In the genomic region with DNA sequence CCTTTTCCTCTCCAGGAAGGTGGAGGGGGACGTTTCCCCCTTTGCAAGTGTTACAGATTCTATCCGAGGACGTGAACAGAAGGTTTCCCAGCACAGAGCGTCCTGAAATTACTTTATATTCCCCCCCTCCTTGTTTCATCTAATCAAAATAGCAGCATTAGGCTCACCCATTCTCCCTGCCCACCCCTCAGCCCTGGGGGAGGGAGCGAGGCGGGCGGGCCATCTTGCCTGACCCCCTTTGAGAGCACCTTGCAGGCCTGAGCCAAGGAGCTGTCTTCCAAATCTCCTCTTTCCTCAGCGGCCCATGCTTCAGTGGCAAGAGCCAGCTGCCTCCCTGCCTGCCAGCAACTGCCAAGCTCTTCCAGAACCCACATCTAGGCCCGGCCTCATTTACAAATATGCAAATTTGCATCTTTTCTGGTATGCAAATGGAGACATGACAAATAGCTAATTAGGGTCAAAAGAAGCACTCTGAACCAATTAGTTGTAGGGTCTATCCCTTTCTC, we compare ENCODE assay signal across 16 cellular contexts.
"Had no signal": no experiment of that assay in that cellular context is flagged by ENCODE, and none has a peak within 500 bp of the region (broad histone marks: within the 10 kb centered on the region; RNA-seq: fewer than 3 reads in every experiment).

No MANE protein-coding gene starts in this region.

- DNase-seq: activated CD4-positive, alpha-beta T cell treated with anti-CD3 and anti-CD28 coated beads, Interleukin-2, amount 10 ng/mL, durations not matched to agents 24 days and 14 days; activated CD8-positive, alpha-beta memory T cell treated with anti-CD3 and anti-CD28 coated beads, Interleukin-2, amount 10 ng/mL, durations not matched to agents 7 days and 5 days; activated CD8-positive, alpha-beta T cell treated with anti-CD3 and anti-CD28 coated beads for 36 hours; activated naive CD4-positive, alpha-beta T cell; activated naive CD8-positive, alpha-beta T cell treated with anti-CD3 and anti-CD28 coated beads for 36 hours; activated T-cell treated with anti-CD3 and anti-CD28 coated beads for 4 hours; colonic mucosa; effector memory CD8-positive, alpha-beta T cell; kidney glomerular epithelial cell; left lung; midbrain; nephron progenitor cell; retina; stimulated activated CD4-positive, alpha-beta T cell treated with anti-CD3 and anti-CD28 coated beads, Interleukin-2, amount 100 ng/mL, for 48 hours; stimulated activated naive CD8-positive, alpha-beta T cell treated with anti-CD3 and anti-CD28 coated beads, Interleukin-15, Interleukin-2, amounts not matched to agents 100 U/mL and 50 U/mL, for 24 hours; T-cell had no signal
